34 cellular contexts compared by ENCODE assay signal in the genomic region with DNA sequence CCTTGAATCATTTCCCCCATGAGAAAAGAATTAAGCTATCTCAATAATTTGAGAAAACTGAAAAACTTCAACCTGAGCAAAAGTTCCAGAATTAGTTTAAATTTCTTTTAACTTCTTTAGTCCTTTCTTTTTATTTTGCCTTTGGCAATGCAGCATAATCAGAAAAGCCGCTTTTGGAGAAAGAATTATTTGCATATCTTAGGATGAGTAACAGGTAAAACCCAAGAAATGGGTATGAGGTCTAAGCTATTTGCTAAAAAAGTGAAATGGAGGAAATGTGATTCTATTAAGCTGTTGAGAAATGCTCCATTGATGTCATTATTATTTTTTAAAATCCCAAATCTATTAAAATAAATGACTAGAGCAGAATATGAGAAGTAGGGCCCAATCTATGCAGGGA.
"Had no signal": no experiment of that assay in that cellular context is flagged by ENCODE, and none has a peak within 500 bp of the region (broad histone marks: within the 10 kb centered on the region; RNA-seq: fewer than 3 reads in every experiment).

No MANE protein-coding gene starts in this region.

- H3K4me1 ChIP-seq: ascending aorta, esophagus squamous epithelium, gastroesophageal sphincter, heart right ventricle had no signal

- H3K36me3 Mint-ChIP-seq: activated naive CD4-positive, alpha-beta T cell treated with anti-CD3 and anti-CD28 coated beads, Interleukin-2, amount 50 U/mL, for 72 hours; activated naive CD8-positive, alpha-beta T cell treated with anti-CD3 and anti-CD28 coated beads, Interleukin-2, amount 10 ng/mL, durations not matched to agents 7 days and 5 days had no signal

- ATAC-seq: activated CD4-positive, CD25-positive, alpha-beta regulatory T cell treated with anti-CD3 and anti-CD28 coated beads, Interleukin-2, amount 50 U/mL, for 24 hours; activated CD8-positive, alpha-beta T cell treated with anti-CD3 and anti-CD28 coated beads for 36 hours; activated naive CD4-positive, alpha-beta T cell treated with anti-CD3 and anti-CD28 coated beads, Interleukin-2, amount 50 U/mL, for 72 hours; effector memory CD8-positive, alpha-beta T cell; gastroesophageal sphincter; heart right ventricle; T-helper 17 cell had no signal

- H3K36me3 ChIP-seq: ascending aorta, esophagus squamous epithelium, gastroesophageal sphincter, heart right ventricle, WERI-Rb-1 had no signal

- H3K4me1 Mint-ChIP-seq: activated B cell treated with CpG ODN at 0.5 μM for 24 hours; activated naive CD8-positive, alpha-beta T cell treated with anti-CD3 and anti-CD28 coated beads, Interleukin-2, amount 10 ng/mL, durations not matched to agents 7 days and 5 days; T-helper 17 cell had no signal

- DNase-seq: activated B cell treated with CpG ODN at 0.5 μM for 24 hours; activated CD4-positive, alpha-beta T cell treated with anti-CD3 and anti-CD28 coated beads for 48 hours; activated CD4-positive, alpha-beta T cell treated with anti-CD3 and anti-CD28 coated beads, Interleukin-2, amount 50 U/mL, for 1 hour; activated CD4-positive, alpha-beta T cell treated with anti-CD3 and anti-CD28 coated beads, Interleukin-2, amount 50 U/mL, for 48 hours; activated CD8-positive, alpha-beta memory T cell treated with anti-CD3 and anti-CD28 coated beads for 24 hours; activated CD8-positive, alpha-beta memory T cell treated with anti-CD3 and anti-CD28 coated beads, Interleukin-2, amount 50 U/mL, for 4 hours; activated CD8-positive, alpha-beta T cell treated with anti-CD3 and anti-CD28 coated beads for 36 hours; activated effector memory CD4-positive, alpha-beta T cell treated with anti-CD3 and anti-CD28 coated beads, Interleukin-2, amount 50 U/mL, for 16 hours; activated naive CD4-positive, alpha-beta T cell treated with anti-CD3 and anti-CD28 coated beads for 36 hours; activated naive CD8-positive, alpha-beta T cell treated with anti-CD3 and anti-CD28 coated beads, Interleukin-2, amount 10 ng/mL, durations not matched to agents 7 days and 5 days; activated T-cell treated with anti-CD3 and anti-CD28 coated beads, Interleukin-2, amount 50 U/mL, for 1 hour; activated T-cell treated with anti-CD3 and anti-CD28 coated beads, Interleukin-2, amount 50 U/mL, for 48 hours; caudate nucleus; cortex of kidney; dermis blood vessel endothelial cell; effector CD4-positive, alpha-beta T cell; effector memory CD8-positive, alpha-beta T cell; esophagus squamous epithelium; foreskin melanocyte; heart right ventricle; T-helper 17 cell; T1000; WERI-Rb-1 had no signal

- H3K27ac Mint-ChIP-seq: activated B cell treated with CpG ODN at 0.5 μM for 24 hours; activated CD8-positive, alpha-beta T cell treated with anti-CD3 and anti-CD28 coated beads for 36 hours; activated naive CD4-positive, alpha-beta T cell treated with anti-CD3 and anti-CD28 coated beads for 36 hours; activated naive CD4-positive, alpha-beta T cell treated with anti-CD3 and anti-CD28 coated beads, Interleukin-2, amount 50 U/mL, for 72 hours; activated naive CD8-positive, alpha-beta T cell treated with anti-CD3 and anti-CD28 coated beads, Interleukin-2, amount 10 ng/mL, durations not matched to agents 7 days and 5 days; activated T-helper 1 cell treated with anti-CD3 and anti-CD28 coated beads, Interleukin-12 subunit alpha, Interleukin-12 subunit beta, Interleukin-2, Interleukin-4 antibody, amounts not matched to agents 30 ng/mL and 10 ng/mL and 1 ng/mL, durations not matched to agents 14 hours and 24 hours and 36 hours; activated T-helper 2 cell treated with anti-CD3 and anti-CD28 coated beads, Interferon-gamma antibody, Interleukin-2, Interleukin-4, amounts not matched to agents 10 μg/mL and 5 μg/mL and 100 μg/mL, durations not matched to agents 14 hours and 24 hours and 36 hours; brain; effector memory CD8-positive, alpha-beta T cell; T-helper 17 cell; T-helper 2 cell treated with Interferon-gamma antibody and Interleukin-4, amounts not matched to agents 5 μg/mL and 100 μg/mL, for 36 hours had no signal

- H3K27me3 Mint-ChIP-seq: activated B cell treated with CpG ODN at 0.5 μM for 24 hours; activated CD8-positive, alpha-beta T cell treated with anti-CD3 and anti-CD28 coated beads for 36 hours; activated naive CD8-positive, alpha-beta T cell treated with anti-CD3 and anti-CD28 coated beads, Interleukin-2, amount 10 ng/mL, durations not matched to agents 7 days and 5 days; effector memory CD8-positive, alpha-beta T cell; T-helper 17 cell had no signal

- H3K4me2 ChIP-seq: hepatocyte had no signal

- H3K27me3 ChIP-seq: ascending aorta, esophagus squamous epithelium, gastroesophageal sphincter, heart right ventricle, hepatocyte had no signal

- H3K4me3 ChIP-seq: ascending aorta, esophagus squamous epithelium, gastroesophageal sphincter, heart right ventricle, hepatocyte had no signal

- H2AFZ ChIP-seq: hepatocyte had no signal

- H3K4me3 Mint-ChIP-seq: activated B cell treated with CpG ODN at 0.5 μM for 24 hours; activated CD8-positive, alpha-beta T cell treated with anti-CD3 and anti-CD28 coated beads for 36 hours; activated naive CD4-positive, alpha-beta T cell treated with anti-CD3 and anti-CD28 coated beads for 36 hours; activated naive CD8-positive, alpha-beta T cell treated with anti-CD3 and anti-CD28 coated beads, Interleukin-2, amount 10 ng/mL, durations not matched to agents 7 days and 5 days; activated T-helper 1 cell treated with anti-CD3 and anti-CD28 coated beads, Interleukin-12 subunit alpha, Interleukin-12 subunit beta, Interleukin-2, Interleukin-4 antibody, amounts not matched to agents 30 ng/mL and 10 ng/mL and 1 ng/mL, durations not matched to agents 14 hours and 24 hours and 36 hours; brain; effector memory CD8-positive, alpha-beta T cell; T-helper 17 cell; T-helper 2 cell treated with Interferon-gamma antibody and Interleukin-4, amounts not matched to agents 5 μg/mL and 100 μg/mL, for 36 hours had no signal

- H3K79me2 ChIP-seq: hepatocyte had no signal

- H3K27ac ChIP-seq: ascending aorta, epithelial cell of prostate, esophagus squamous epithelium, gastroesophageal sphincter, heart right ventricle, hepatocyte, WERI-Rb-1 had no signal

- FAIRE-seq: colon had no signal
